1 cellular context compared by ENCODE assay signal in genomic region chr15:80177151-80177550, GRCh38.
TF ChIP-seq lines count a peak whose summit lies in the region.

No MANE protein-coding gene starts in this region.

TF ChIP-seq in K562, 482 proteins besides CTCF, POLR2A, EP300 and RAD21 (continued from another document):
- TF ChIP-seq EGR1 (conservative IDR thresholded peaks at IDR 0.05) (0 out of 2 replicates have a peak, but pooled peaks have one; percentile 12), ERF (CRISPR knock-in tag; IDR thresholded peaks at IDR 0.05) (no peak), CCNT2 (IDR thresholded peaks at IDR 0.05; ENCODE audit: borderline replicate concordance, extremely low read depth, insufficient read length, low read depth, low read length) (no peak), AFF1 (IDR thresholded peaks at IDR 0.05; ENCODE audit: low read depth in 1 of 2, partially characterized antibody in 2 of 2) (no peak), PPARD (CRISPR knock-in tag; IDR thresholded peaks at IDR 0.05) (no peak)
- TF ChIP-seq, protein P1, sequence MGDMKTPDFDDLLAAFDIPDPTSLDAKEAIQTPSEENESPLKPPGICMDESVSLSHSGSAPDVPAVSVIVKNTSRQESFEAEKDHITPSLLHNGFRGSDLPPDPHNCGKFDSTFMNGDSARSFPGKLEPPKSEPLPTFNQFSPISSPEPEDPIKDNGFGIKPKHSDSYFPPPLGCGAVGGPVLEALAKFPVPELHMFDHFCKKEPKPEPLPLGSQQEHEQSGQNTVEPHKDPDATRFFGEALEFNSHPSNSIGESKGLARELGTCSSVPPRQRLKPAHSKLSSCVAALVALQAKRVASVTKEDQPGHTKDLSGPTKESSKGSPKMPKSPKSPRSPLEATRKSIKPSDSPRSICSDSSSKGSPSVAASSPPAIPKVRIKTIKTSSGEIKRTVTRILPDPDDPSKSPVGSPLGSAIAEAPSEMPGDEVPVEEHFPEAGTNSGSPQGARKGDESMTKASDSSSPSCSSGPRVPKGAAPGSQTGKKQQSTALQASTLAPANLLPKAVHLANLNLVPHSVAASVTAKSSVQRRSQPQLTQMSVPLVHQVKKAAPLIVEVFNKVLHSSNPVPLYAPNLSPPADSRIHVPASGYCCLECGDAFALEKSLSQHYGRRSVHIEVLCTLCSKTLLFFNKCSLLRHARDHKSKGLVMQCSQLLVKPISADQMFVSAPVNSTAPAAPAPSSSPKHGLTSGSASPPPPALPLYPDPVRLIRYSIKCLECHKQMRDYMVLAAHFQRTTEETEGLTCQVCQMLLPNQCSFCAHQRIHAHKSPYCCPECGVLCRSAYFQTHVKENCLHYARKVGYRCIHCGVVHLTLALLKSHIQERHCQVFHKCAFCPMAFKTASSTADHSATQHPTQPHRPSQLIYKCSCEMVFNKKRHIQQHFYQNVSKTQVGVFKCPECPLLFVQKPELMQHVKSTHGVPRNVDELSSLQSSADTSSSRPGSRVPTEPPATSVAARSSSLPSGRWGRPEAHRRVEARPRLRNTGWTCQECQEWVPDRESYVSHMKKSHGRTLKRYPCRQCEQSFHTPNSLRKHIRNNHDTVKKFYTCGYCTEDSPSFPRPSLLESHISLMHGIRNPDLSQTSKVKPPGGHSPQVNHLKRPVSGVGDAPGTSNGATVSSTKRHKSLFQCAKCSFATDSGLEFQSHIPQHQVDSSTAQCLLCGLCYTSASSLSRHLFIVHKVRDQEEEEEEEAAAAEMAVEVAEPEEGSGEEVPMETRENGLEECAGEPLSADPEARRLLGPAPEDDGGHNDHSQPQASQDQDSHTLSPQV (IDR thresholded peaks at IDR 0.05) = no peak
